Comparison of ENCODE assay signal across 14 cellular contexts in genomic region chr12:31849090-31849687, GRCh38.
DNase-seq lines count a peak whose midpoint lies in the region; FAIRE-seq and TF ChIP-seq lines count a peak whose summit lies in the region.
"Had no signal": no experiment of that assay in that cellular context is flagged by ENCODE, and none has a peak within 500 bp of the region (broad histone marks: within the 10 kb centered on the region; RNA-seq: fewer than 3 reads in every experiment).

No MANE protein-coding gene starts in this region.

- DNase-seq in DMS 273 (lab: John Stamatoyannopoulos, UW; ENCODE audit: unreplicated experiment) (peak; percentile 56), DMS 273 treated with DMSO at 0.1 percent for 48 hours (lab: John Stamatoyannopoulos, UW) (no peak), HS-27A (ENCODE audit: low read depth) (peak; percentile 47), RPMI8226 (peak; percentile 47), fibroblast of villous mesenchyme (ENCODE audit: low read depth) (peak; percentile 57), H54 (ENCODE audit: insufficient read length, low spot score) (no peak), NCI-H524 treated with DMSO at 0.1 percent for 48 hours (lab: John Stamatoyannopoulos, UW) (no peak), NCI-H526 treated with DMSO at 0.1 percent for 48 hours (lab: John Stamatoyannopoulos, UW) (no peak)
- DNase-seq: activated naive CD8-positive, alpha-beta T cell treated with anti-CD3 and anti-CD28 coated beads, Interleukin-2, amount 50 U/mL, for 24 hours; CD8-positive, alpha-beta T cell; cortex of kidney; NCI-H1436 treated with DMSO at 0.1 percent for 48 hours; ovary had no signal

- TF ChIP-seq POLR2A in H54 (IDR thresholded peaks at IDR 0.05; ENCODE audit: low read depth, low read length): no peak

- no peak for FAIRE-seq in H54 (lab: Jason Lieb, UNC)
- FAIRE-seq: HTR-8/SVneo had no signal

- no peak for TF ChIP-seq CTCF in fibroblast of villous mesenchyme (IDR thresholded peaks at IDR 0.05; ENCODE audit: insufficient read depth, low read depth, low read length)

- H3K4me3 ChIP-seq in fibroblast of villous mesenchyme (ENCODE audit: low read depth, low read length): no peak overlapping the region
- H3K4me3 ChIP-seq: ovary had no signal

Comparison
In these comparisons a context has a peak if more than half of its experiments do, and no peak if none do; other contexts are left out.
1. DNase-seq: peak in DMS 273 (single experiment), HS-27A (single experiment), RPMI8226 (single experiment) and fibroblast of villous mesenchyme (single experiment); none in DMS 273 treated with DMSO at 0.1 percent for 48 hours (single experiment), H54 (single experiment), NCI-H524 treated with DMSO at 0.1 percent for 48 hours (single experiment) and NCI-H526 treated with DMSO at 0.1 percent for 48 hours (single experiment).